19 cellular contexts compared by ENCODE assay signal in genomic region chr19:14525729-14526128, GRCh38. TPM values are rescaled to one million over a fixed set of nuclear protein-coding genes. Genes with fewer than 3 reads are reported as not detected.
DNase-seq lines count a peak whose midpoint lies in the region; ATAC-seq, FAIRE-seq and TF ChIP-seq lines count a peak whose summit lies in the region.
"Had no signal": no experiment of that assay in that cellular context is flagged by ENCODE, and none has a peak within 500 bp of the region (broad histone marks: within the 10 kb centered on the region; RNA-seq: fewer than 3 reads in every experiment).

No MANE protein-coding gene starts in this region.

- H2BK20ac ChIP-seq in H1 (ENCODE audit: low read length): no peak overlapping the region

- H3K27me3 Mint-ChIP-seq in CD4-positive, CD25-positive, alpha-beta regulatory T cell: peaks cover 8% of the 10 kb centered on the region
- no peaks in the 10 kb centered on the region for H3K27me3 Mint-ChIP-seq in nephron progenitor cell (ENCODE audit: low read depth, poor library complexity)
- H3K27me3 Mint-ChIP-seq: activated CD4-positive, alpha-beta memory T cell treated with anti-CD3 and anti-CD28 coated beads, Interleukin-2, amount 10 ng/mL, durations not matched to agents 7 days and 5 days; central memory CD8-positive, alpha-beta T cell; effector memory CD8-positive, alpha-beta T cell had no signal

- no peak overlapping the region for H2BK120ac ChIP-seq in H1 (replicated peaks; ENCODE audit: low read depth, low read length)

- H3K4ac ChIP-seq in H1 (replicated peaks; ENCODE audit: insufficient read length, low read depth, low read length): no peak overlapping the region

- 73% methylated on average over 6 of the region's 6 CpGs; no CpG with 5 or more reads in 1 of the 2 experiments for WGBS in H1 (ENCODE audit: extremely low coverage in 1 of 2, insufficient coverage in 1 of 2, insufficient read length in 1 of 2, insufficient replicate concordance in 2 of 2, low coverage in 1 of 2, low lambda C conversion rate in 2 of 2, missing lambda C conversion rate in 1 of 2), 2 experiments

- no peak overlapping the region for H3K4me3 ChIP-seq in CD4-positive, CD25-positive, alpha-beta regulatory T cell (ENCODE audit: low read depth, low read length)
- H3K4me3 ChIP-seq in HEK293 (ENCODE audit: low read depth, low read length): no peak overlapping the region
- H3K4me3 ChIP-seq in H1 (ENCODE audit: extremely low read depth in 1 of 4, insufficient read depth in 2 of 4, low read depth in 3 of 4, low read length in 4 of 4): no peak overlapping the region
- H3K4me3 ChIP-seq: sigmoid colon had no signal

- H4K20me1 ChIP-seq in H1 (replicated peaks in 1 of 2; ENCODE audit: control insufficient read depth in 1 of 2, insufficient read depth in 2 of 2, low read length in 2 of 2): no peaks in the 10 kb centered on the region

- H4K5ac ChIP-seq in H1 (ENCODE audit: insufficient read length, low read depth, low read length): no peak overlapping the region

- TF ChIP-seq POLR2A in H1 (IDR thresholded peaks at IDR 0.05; ENCODE audit: control extremely low read depth in 1 of 2, low read depth in 2 of 2, low read length in 2 of 2): no peak

- no peak for TF ChIP-seq RAD21 in H1 (IDR thresholded peaks at IDR 0.05 in 1 of 2, conservative IDR thresholded peaks at IDR 0.05 in 1 of 2; ENCODE audit: low read depth in 2 of 2, low read length in 2 of 2)

- no peak overlapping the region for H3K23ac ChIP-seq in H1 (ENCODE audit: insufficient read length)

- no peak overlapping the region for H2AK5ac ChIP-seq in H1 (ENCODE audit: low read depth, low read length)

- no peak overlapping the region for H4K91ac ChIP-seq in H1 (replicated peaks; ENCODE audit: insufficient read length, low read length)

- peaks cover 6% of the 10 kb centered on the region for H3K79me1 ChIP-seq in H1 (ENCODE audit: low read depth, low read length)

- no peak overlapping the region for H3K27ac ChIP-seq in CD4-positive, CD25-positive, alpha-beta regulatory T cell (ENCODE audit: insufficient read depth, low read length, poor library complexity, severe bottlenecking)
- H3K27ac ChIP-seq in HEK293 (ENCODE audit: extremely low read depth, low read depth, low read length) (no peak overlapping the region), H1 (ENCODE audit: low read depth, low read length) (no peak overlapping the region)
- H3K27ac ChIP-seq: sigmoid colon had no signal

- peaks cover 0 to 2% (median 0%) of the 10 kb centered on the region in 7 donors for H3K9me3 Mint-ChIP-seq in CD4-positive, CD25-positive, alpha-beta regulatory T cell
- no peaks in the 10 kb centered on the region for H3K9me3 Mint-ChIP-seq in nephron progenitor cell
- H3K9me3 Mint-ChIP-seq: activated CD4-positive, alpha-beta memory T cell treated with anti-CD3 and anti-CD28 coated beads, Interleukin-2, amount 10 ng/mL, durations not matched to agents 7 days and 5 days; central memory CD8-positive, alpha-beta T cell; effector memory CD8-positive, alpha-beta T cell had no signal

- H2BK12ac ChIP-seq in H1 (ENCODE audit: low read depth, low read length): no peak overlapping the region

- no peak for FAIRE-seq in H1 (lab: Jason Lieb, UNC)
- FAIRE-seq: D721Med, GM12892 had no signal

- 0 out of 2 replicates have a peak overlapping the region, but pooled peaks have one; percentile 31 for H2BK5ac ChIP-seq in H1 (ENCODE audit: low read depth, low read length)

- H3K4me1 Mint-ChIP-seq in CD4-positive, CD25-positive, alpha-beta regulatory T cell: peaks cover 6 to 75% (median 35%) of the 10 kb centered on the region in 4 donors
- H3K4me1 Mint-ChIP-seq in nephron progenitor cell: peaks cover 45% of the 10 kb centered on the region

- H3K79me2 ChIP-seq in H1 (ENCODE audit: control insufficient read depth in 1 of 2, insufficient read depth in 2 of 2, low read length in 2 of 2): peaks cover 4 to 10% of the 10 kb centered on the region in 2 experiments

- H3K9me3 ChIP-seq in CD4-positive, CD25-positive, alpha-beta regulatory T cell (ENCODE audit: control insufficient read depth in 2 of 2, low read length in 2 of 2): no peaks in the 10 kb centered on the region
- no peaks in the 10 kb centered on the region for H3K9me3 ChIP-seq in HEK293 (ENCODE audit: control insufficient read depth, insufficient read depth, low read depth, low read length)
- H3K9me3 ChIP-seq in H1 (ENCODE audit: insufficient read depth in 2 of 2, low read depth in 1 of 2, low read length in 1 of 2): no peaks in the 10 kb centered on the region
- H3K9me3 ChIP-seq: sigmoid colon had no signal

- no peak overlapping the region for H4K8ac ChIP-seq in H1 (ENCODE audit: extremely low read depth, insufficient read depth, low read length)

- no peak overlapping the region; a peak in 2 of 7 replicates for H3K9ac ChIP-seq in H1 (replicated peaks in 1 of 4; ENCODE audit: extremely low read depth in 1 of 4, low read depth in 3 of 4, low read length in 3 of 4)

- peak overlapping the region in 2 of 4 donors; percentile 43 to 49 for H3K4me3 Mint-ChIP-seq in CD4-positive, CD25-positive, alpha-beta regulatory T cell
- H3K4me3 Mint-ChIP-seq in nephron progenitor cell: no peak overlapping the region
- H3K4me3 Mint-ChIP-seq: activated CD4-positive, alpha-beta memory T cell treated with anti-CD3 and anti-CD28 coated beads, Interleukin-2, amount 10 ng/mL, durations not matched to agents 7 days and 5 days; central memory CD8-positive, alpha-beta T cell; effector memory CD8-positive, alpha-beta T cell had no signal

- no peak overlapping the region for H2BK15ac ChIP-seq in H1 (ENCODE audit: low read length)

- H2AFZ ChIP-seq in H1 (ENCODE audit: low read length): peak overlapping the region; percentile 84; the same call in 1 of the 2 replicates

- peaks cover 4% of the 10 kb centered on the region for H3K23me2 ChIP-seq in H1 (ENCODE audit: low read depth, low read length)

- TF ChIP-seq CTCF in HEK293 (tag by site-specific recombination; IDR thresholded peaks at IDR 0.05) (no peak), H1 (IDR thresholded peaks at IDR 0.05; ENCODE audit: control extremely low read depth in 1 of 3, insufficient read depth in 1 of 3, low read depth in 1 of 3, low read length in 3 of 3) (no peak), nephron progenitor cell (IDR thresholded peaks at IDR 0.05) (no peak)

- H3K36me3 ChIP-seq in CD4-positive, CD25-positive, alpha-beta regulatory T cell (ENCODE audit: control insufficient read depth, insufficient read depth, low read length): no peaks in the 10 kb centered on the region
- H3K36me3 ChIP-seq in HEK293 (ENCODE audit: control insufficient read depth in 2 of 2, insufficient read depth in 1 of 2, low read length in 2 of 2) (no peaks in the 10 kb centered on the region), H1 (ENCODE audit: control insufficient read depth in 2 of 4, insufficient read depth in 4 of 4, low read length in 3 of 4) (no peaks in the 10 kb centered on the region)
- H3K36me3 ChIP-seq: sigmoid colon had no signal

- H3K4me2 ChIP-seq in H1 (ENCODE audit: insufficient read depth in 1 of 2, low read depth in 2 of 2, low read length in 2 of 2): no peak overlapping the region

- CTCF ChIA-PET in HEK293 (lab: Yijun Ruan, JAX): interaction anchor here (0.6 to 1.6 kb wide), 6 partner anchors 20 to 803 kb away, joined by 3 to 5 read pairs (median 4); no protein-coding TSS in a partner anchor
- CTCF ChIA-PET in H1 (lab: Charles Lee; ENCODE audit: partially characterized antibody): interaction anchor here (0.8 to 1.1 kb wide), 3 partner anchors 20 to 45 kb away, joined by 3 to 4 read pairs (median 3); no protein-coding TSS in a partner anchor

- peaks cover 4% of the 10 kb centered on the region for H3K36me3 Mint-ChIP-seq in CD4-positive, CD25-positive, alpha-beta regulatory T cell
- H3K36me3 Mint-ChIP-seq in nephron progenitor cell (ENCODE audit: low read depth): no peaks in the 10 kb centered on the region

- H3K14ac ChIP-seq in H1 (ENCODE audit: insufficient read length): no peak overlapping the region

- peaks cover 61% of the 10 kb centered on the region for H3K4me1 ChIP-seq in CD4-positive, CD25-positive, alpha-beta regulatory T cell (ENCODE audit: control insufficient read depth, insufficient read depth, low read length, poor library complexity, severe bottlenecking)
- H3K4me1 ChIP-seq in HEK293 (ENCODE audit: control insufficient read depth, insufficient read depth, low read length) (no peaks in the 10 kb centered on the region), H1 (replicated peaks in 1 of 4; ENCODE audit: control insufficient read depth in 3 of 4, insufficient read depth in 4 of 4, low read length in 3 of 4) (peaks cover 0 to 2% (median 1%) of the 10 kb centered on the region in 4 experiments; a peak in 3 of 7 replicates)

- no peak for DNase-seq in CD4-positive, CD25-positive, alpha-beta regulatory T cell
- no peak for DNase-seq in H1 (ENCODE audit: low read depth in 1 of 2, low spot score in 2 of 2)
- DNase-seq in nephron progenitor cell: no peak
- no peak for DNase-seq in SKM-1 (lab: John Stamatoyannopoulos, UW; ENCODE audit: unreplicated experiment)
- DNase-seq in OCI-M1 (lab: John Stamatoyannopoulos, UW): no peak
- DNase-seq: activated CD4-positive, alpha-beta memory T cell treated with anti-CD3 and anti-CD28 coated beads, Interleukin-2, amount 10 ng/mL, durations not matched to agents 7 days and 5 days; activated T-cell treated with anti-CD3 and anti-CD28 coated beads, Interleukin-2, amount 50 U/mL, for 48 hours; effector memory CD8-positive, alpha-beta T cell; left cardiac atrium; NCI-H1930; PC-3; sigmoid colon; stimulated activated CD4-positive, alpha-beta T cell treated with anti-CD3 and anti-CD28 coated beads, Interleukin-2, amount 100 ng/mL, for 48 hours had no signal

- POLR2A ChIA-PET in HEK293 (lab: Yijun Ruan, JAX) (interaction anchor here (0.7 to 0.9 kb wide), 2 partner anchors 8 to 27 kb away, joined by 3 read pairs; partner anchors contain the start of gene DNAJB1), H1 (lab: Charles Lee; ENCODE audit: partially characterized antibody) (interaction anchor here (0.5 to 2.2 kb wide), 6 partner anchors 7 to 751 kb away, joined by 3 to 7 read pairs (median 3); partner anchors contain the start of genes C19orf53, DNAJB1 and GIPC1)

- no peak for TF ChIP-seq EP300 in H1 (IDR thresholded peaks at IDR 0.05; ENCODE audit: borderline replicate concordance in 1 of 2, low read depth in 2 of 2, low read length in 2 of 2)

- no peaks in the 10 kb centered on the region for H3K27me3 ChIP-seq in CD4-positive, CD25-positive, alpha-beta regulatory T cell (ENCODE audit: control insufficient read depth, insufficient read depth, low read length)
- H3K27me3 ChIP-seq in H1 (replicated peaks in 1 of 4; ENCODE audit: control insufficient read depth in 3 of 4, extremely low read depth in 1 of 4, insufficient read depth in 3 of 4, low read length in 3 of 4): no peaks in the 10 kb centered on the region
- H3K27me3 ChIP-seq: sigmoid colon had no signal

- no peak for ATAC-seq in CD4-positive, CD25-positive, alpha-beta regulatory T cell (ENCODE audit: low read depth in 2 of 2)
- no peak for ATAC-seq in HG02938 (IDR thresholded peaks at IDR 0.05; ENCODE audit: unreplicated experiment)
- ATAC-seq in activated CD4-positive, CD25-positive, alpha-beta regulatory T cell treated with anti-CD3 and anti-CD28 coated beads, Interleukin-2, amount 50 U/mL, for 24 hours: no peak
- ATAC-seq: effector memory CD8-positive, alpha-beta T cell; left cardiac atrium; PC-3 had no signal

- H3K18ac ChIP-seq in H1 (ENCODE audit: extremely low read depth, low read length): no peak overlapping the region

- H3K56ac ChIP-seq in H1 (replicated peaks; ENCODE audit: insufficient read length, low read depth, low read length): no peak overlapping the region

- peak overlapping the region; percentile 62 to 100 (median 84) for H3K27ac Mint-ChIP-seq in CD4-positive, CD25-positive, alpha-beta regulatory T cell
- H3K27ac Mint-ChIP-seq in nephron progenitor cell: peak overlapping the region; percentile 30
- H3K27ac Mint-ChIP-seq: activated CD4-positive, alpha-beta memory T cell treated with anti-CD3 and anti-CD28 coated beads, Interleukin-2, amount 10 ng/mL, durations not matched to agents 7 days and 5 days had no signal

RNA-seq across cellular contexts. Expression of gene TECR, which starts 3.7 kb away (rescaled TPM):
- total RNA-seq in CD4-positive, CD25-positive, alpha-beta regulatory T cell: 159 TPM
- 100 to 1,000 TPM; 304 to 351 (median 335) TPM for polyA plus RNA-seq in CD4-positive, CD25-positive, alpha-beta regulatory T cell
- total RNA-seq in H1 (2021; fragmentation: NEBNext Ultra II Directional; extraction: Animal tissue kit (Norgen Biotek cat#: 25700)): 172 and 179 TPM in 2 replicates
- polyA plus RNA-seq in H1 (2011; rRNA removed): 405 and 439 TPM in 2 replicates
- 162 TPM for polyA plus RNA-seq in H1 (2011; cell fraction: cytosol; rRNA removed)
- polyA plus RNA-seq in H1 (2011; cell fraction: nucleus; rRNA removed): 283 TPM
- polyA plus RNA-seq in H1 (2012, experiment 1 of 2): 145 to 221 TPM (median 207 TPM) in 4 replicates
- 342 TPM for polyA plus RNA-seq in H1 (2012, experiment 2 of 2)
- 342 TPM for polyA plus RNA-seq in H1 (2013, experiment 1 of 2)
- polyA plus RNA-seq in H1 (2013, experiment 2 of 2): 367 TPM
- polyA minus RNA-seq in H1 (2011; rRNA and poly(A)+ RNA removed): 119 and 162 TPM in 2 replicates
- polyA minus RNA-seq in H1 (2011; cell fraction: cytosol; rRNA and poly(A)+ RNA removed): 154 TPM
- polyA minus RNA-seq in H1 (2011; cell fraction: nucleus; rRNA and poly(A)+ RNA removed): 83.2 TPM

RNA-seq across cellular contexts. Expression of gene DNAJB1, which starts 7.5 kb away (rescaled TPM):
- 754 TPM for total RNA-seq in CD4-positive, CD25-positive, alpha-beta regulatory T cell
- 100 to 1,000 TPM; 302 to 349 (median 332) TPM for polyA plus RNA-seq in CD4-positive, CD25-positive, alpha-beta regulatory T cell
- 62.6 and 62.9 TPM in 2 replicates for total RNA-seq in H1 (2021; fragmentation: NEBNext Ultra II Directional; extraction: Animal tissue kit (Norgen Biotek cat#: 25700))
- polyA plus RNA-seq in H1 (2011; rRNA removed): 51.7 and 64.3 TPM in 2 replicates
- 47.3 TPM for polyA plus RNA-seq in H1 (2011; cell fraction: cytosol; rRNA removed)
- polyA plus RNA-seq in H1 (2011; cell fraction: nucleus; rRNA removed): 42.9 TPM
- 50.1 to 59.1 TPM (median 56.6 TPM) in 4 replicates for polyA plus RNA-seq in H1 (2012, experiment 1 of 2)
- polyA plus RNA-seq in H1 (2012, experiment 2 of 2): 62.1 TPM
- polyA plus RNA-seq in H1 (2013, experiment 1 of 2): 29.4 TPM
- 31.6 TPM for polyA plus RNA-seq in H1 (2013, experiment 2 of 2)
- 52.8 and 55.7 TPM in 2 replicates for polyA minus RNA-seq in H1 (2011; rRNA and poly(A)+ RNA removed)
- polyA minus RNA-seq in H1 (2011; cell fraction: cytosol; rRNA and poly(A)+ RNA removed): 23.5 TPM
- 28.5 TPM for polyA minus RNA-seq in H1 (2011; cell fraction: nucleus; rRNA and poly(A)+ RNA removed)

RNA-seq across cellular contexts. Expression of gene GIPC1, which starts 29.8 kb away (rescaled TPM):
- 37.5 TPM for total RNA-seq in CD4-positive, CD25-positive, alpha-beta regulatory T cell
- polyA plus RNA-seq in CD4-positive, CD25-positive, alpha-beta regulatory T cell: 10 to 100 TPM; 44.0 to 62.0 (median 55.7) TPM
- total RNA-seq in H1 (2021; fragmentation: NEBNext Ultra II Directional; extraction: Animal tissue kit (Norgen Biotek cat#: 25700)): 65.6 and 68.3 TPM in 2 replicates
- 72.0 and 100 TPM in 2 replicates for polyA plus RNA-seq in H1 (2011; rRNA removed)
- polyA plus RNA-seq in H1 (2011; cell fraction: cytosol; rRNA removed): 73.9 TPM
- 71.2 TPM for polyA plus RNA-seq in H1 (2011; cell fraction: nucleus; rRNA removed)
- polyA plus RNA-seq in H1 (2012, experiment 1 of 2): 54.1 to 70.0 TPM (median 66.3 TPM) in 4 replicates
- polyA plus RNA-seq in H1 (2012, experiment 2 of 2): 58.6 TPM
- polyA plus RNA-seq in H1 (2013, experiment 1 of 2): 52.3 TPM
- polyA plus RNA-seq in H1 (2013, experiment 2 of 2): 54.4 TPM
- 17.8 and 21.8 TPM in 2 replicates for polyA minus RNA-seq in H1 (2011; rRNA and poly(A)+ RNA removed)
- 52.3 TPM for polyA minus RNA-seq in H1 (2011; cell fraction: cytosol; rRNA and poly(A)+ RNA removed)
- polyA minus RNA-seq in H1 (2011; cell fraction: nucleus; rRNA and poly(A)+ RNA removed): 27.4 TPM

RNA-seq across cellular contexts. Expression of gene NDUFB7, which starts 46.1 kb away (rescaled TPM):
- 51.4 TPM for total RNA-seq in CD4-positive, CD25-positive, alpha-beta regulatory T cell
- polyA plus RNA-seq in CD4-positive, CD25-positive, alpha-beta regulatory T cell: 100 to 1,000 TPM; 196 to 238 (median 218) TPM
- total RNA-seq in H1 (2021; fragmentation: NEBNext Ultra II Directional; extraction: Animal tissue kit (Norgen Biotek cat#: 25700)): 151 and 161 TPM in 2 replicates
- polyA plus RNA-seq in H1 (2011; rRNA removed): 740 and 777 TPM in 2 replicates
- polyA plus RNA-seq in H1 (2011; cell fraction: cytosol; rRNA removed): 516 TPM
- 409 TPM for polyA plus RNA-seq in H1 (2011; cell fraction: nucleus; rRNA removed)
- polyA plus RNA-seq in H1 (2012, experiment 1 of 2): 92.3 to 278 TPM (median 228 TPM) in 4 replicates
- 239 TPM for polyA plus RNA-seq in H1 (2012, experiment 2 of 2)
- polyA plus RNA-seq in H1 (2013, experiment 1 of 2): 244 TPM
- polyA plus RNA-seq in H1 (2013, experiment 2 of 2): 241 TPM
- polyA minus RNA-seq in H1 (2011; rRNA and poly(A)+ RNA removed): 37.4 and 68.2 TPM in 2 replicates
- polyA minus RNA-seq in H1 (2011; cell fraction: cytosol; rRNA and poly(A)+ RNA removed): 113 TPM
- polyA minus RNA-seq in H1 (2011; cell fraction: nucleus; rRNA and poly(A)+ RNA removed): 93.4 TPM

RNA-seq across cellular contexts. Expression of gene PTGER1, which starts 50.6 kb away (rescaled TPM):
- total RNA-seq in CD4-positive, CD25-positive, alpha-beta regulatory T cell: not detected
- polyA plus RNA-seq in CD4-positive, CD25-positive, alpha-beta regulatory T cell: not detected
- total RNA-seq in H1 (2021; fragmentation: NEBNext Ultra II Directional; extraction: Animal tissue kit (Norgen Biotek cat#: 25700)): 0.38 and 0.41 TPM in 2 replicates
- 0.20 and 0.30 TPM in 2 replicates for polyA plus RNA-seq in H1 (2011; rRNA removed)
- polyA plus RNA-seq in H1 (2011; cell fraction: cytosol; rRNA removed): 0.12 TPM
- polyA plus RNA-seq in H1 (2011; cell fraction: nucleus; rRNA removed): 0.33 TPM
- 0.17 to 0.25 TPM (median 0.19 TPM) in 3 of 4 replicates, not detected in the other for polyA plus RNA-seq in H1 (2012, experiment 1 of 2)
- not detected for polyA plus RNA-seq in H1 (2012, experiment 2 of 2)
- polyA plus RNA-seq in H1 (2013, experiment 1 of 2): 0.06 TPM
- polyA plus RNA-seq in H1 (2013, experiment 2 of 2): 0.15 TPM
- not detected in 2 replicates for polyA minus RNA-seq in H1 (2011; rRNA and poly(A)+ RNA removed)
- 0.81 TPM for polyA minus RNA-seq in H1 (2011; cell fraction: cytosol; rRNA and poly(A)+ RNA removed)
- polyA minus RNA-seq in H1 (2011; cell fraction: nucleus; rRNA and poly(A)+ RNA removed): 0.90 TPM

Comparison
In these comparisons a context has a peak if more than half of its experiments do, and no peak if none do; other contexts are left out.
1. RNA of gene DNAJB1, which starts 7.5 kb away (total RNA-seq): 754 TPM in CD4-positive, CD25-positive, alpha-beta regulatory T cell (single experiment); 62.6 to 62.9 TPM in H1; every median in the first group is over 10 times any median in the second.